ENCODE assay signal across 10 cellular contexts in the genomic region with DNA sequence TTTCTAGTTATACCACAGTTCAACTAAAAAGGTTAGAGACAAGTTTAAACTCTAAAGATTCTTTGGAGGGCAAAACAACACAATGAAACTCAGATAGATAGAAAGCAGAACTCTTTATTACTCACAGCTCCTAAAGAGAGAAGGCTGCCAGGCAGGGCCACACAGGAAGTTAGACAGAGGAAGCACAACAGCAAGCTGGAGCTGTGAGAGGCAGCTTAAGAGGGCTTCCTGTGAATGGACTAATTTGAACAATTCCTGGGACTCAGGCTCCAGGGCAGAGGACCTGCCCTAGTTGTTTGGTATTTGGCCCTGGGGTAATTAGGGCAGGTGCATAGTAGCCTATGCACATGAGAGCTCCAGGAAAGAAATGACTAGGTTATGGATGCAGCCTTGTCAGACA.
A peak's percentile ranks its signal among the peaks of the same experiment; 100 is the strongest.
DNase-seq lines count a peak whose midpoint lies in the region; ATAC-seq and TF ChIP-seq lines count a peak whose summit lies in the region.
"Had no signal": no experiment of that assay in that cellular context is flagged by ENCODE, and none has a peak within 500 bp of the region (broad histone marks: within the 10 kb centered on the region; RNA-seq: fewer than 3 reads in every experiment).

No MANE protein-coding gene starts in this region.

- no peak overlapping the region for H3K27ac ChIP-seq in mesenchymal stem cell (ENCODE audit: low read length, poor library complexity, severe bottlenecking)
- H3K27ac ChIP-seq in tibial artery = no peak overlapping the region
- H3K27ac ChIP-seq: suprapubic skin had no signal

- no peak overlapping the region for H3K4me3 Mint-ChIP-seq in natural killer cell treated with Interleukin-12 subunit alpha and Interleukin-12 subunit beta and Interleukin-15 and Interleukin-18, amount 100 ng/mL, for 72 hours
- H3K4me3 Mint-ChIP-seq: T-helper 2 cell treated with Interferon-gamma antibody and Interleukin-4, amounts not matched to agents 5 μg/mL and 100 μg/mL, for 36 hours had no signal

- no peak overlapping the region for H2BK5ac ChIP-seq in mesenchymal stem cell (ENCODE audit: low read depth, low read length, poor library complexity, severe bottlenecking)

- no peaks in the 10 kb centered on the region for H3K4me1 Mint-ChIP-seq in natural killer cell treated with Interleukin-12 subunit alpha and Interleukin-12 subunit beta and Interleukin-15 and Interleukin-18, amount 100 ng/mL, for 72 hours (ENCODE audit: low read depth in 2 of 2)

- H2BK12ac ChIP-seq in mesenchymal stem cell (ENCODE audit: low read length in 2 of 2) = no peak overlapping the region

- no peak overlapping the region for H3K4me2 ChIP-seq in mesenchymal stem cell (ENCODE audit: low read length, poor library complexity, severe bottlenecking)

- intact Hi-C loops in tibial artery (cut with DNase I; ENCODE audit: low total_unique reads) = no loop called here

- H3K9me3 Mint-ChIP-seq in natural killer cell treated with Interleukin-12 subunit alpha and Interleukin-12 subunit beta and Interleukin-15 and Interleukin-18, amount 100 ng/mL, for 72 hours = no peaks in the 10 kb centered on the region
- H3K9me3 Mint-ChIP-seq: T-helper 2 cell treated with Interferon-gamma antibody and Interleukin-4, amounts not matched to agents 5 μg/mL and 100 μg/mL, for 36 hours had no signal

- no peak overlapping the region for H3K14ac ChIP-seq in mesenchymal stem cell (ENCODE audit: low read length in 2 of 2)

- H3K27ac Mint-ChIP-seq in natural killer cell treated with Interleukin-12 subunit alpha and Interleukin-12 subunit beta and Interleukin-15 and Interleukin-18, amount 100 ng/mL, for 72 hours = no peak overlapping the region
- H3K27ac Mint-ChIP-seq: T-helper 2 cell treated with Interferon-gamma antibody and Interleukin-4, amounts not matched to agents 5 μg/mL and 100 μg/mL, for 36 hours had no signal

- no peak overlapping the region for H3K4ac ChIP-seq in mesenchymal stem cell (ENCODE audit: low read depth in 1 of 2, low read length in 2 of 2)

- no peaks in the 10 kb centered on the region for H3K36me3 ChIP-seq in mesenchymal stem cell (ENCODE audit: control insufficient read depth in 1 of 2, insufficient read depth in 2 of 2, low read depth in 1 of 2, low read length in 2 of 2)
- no peaks in the 10 kb centered on the region for H3K36me3 ChIP-seq in tibial artery
- H3K36me3 ChIP-seq: suprapubic skin had no signal

- no peak overlapping the region for H2BK120ac ChIP-seq in mesenchymal stem cell (ENCODE audit: low read depth, low read length)

- no peak overlapping the region for H3K23ac ChIP-seq in mesenchymal stem cell (ENCODE audit: low read length in 2 of 2)

- peak; percentile 77 for DNase-seq in NOMO-1 treated with dmso at 0.1 percent for 144 hours (lab: John Stamatoyannopoulos, UW; ENCODE audit: unreplicated experiment)
- no peak for DNase-seq in mesenchymal stem cell
- DNase-seq in natural killer cell treated with Interleukin-12 subunit alpha and Interleukin-12 subunit beta and Interleukin-15 and Interleukin-18, amount 100 ng/mL, for 72 hours (ENCODE audit: low spot score) = no peak
- DNase-seq in tibial artery = no peak
- no peak for DNase-seq in effector CD8-positive, alpha-beta T cell (lab: John Stamatoyannopoulos, UW)
- DNase-seq in hepatic stellate cell (ENCODE audit: low spot score) = no peak

- ATAC-seq in GM18520 (IDR thresholded peaks at IDR 0.05; ENCODE audit: unreplicated experiment) (peak; percentile 57), GM21737 (IDR thresholded peaks at IDR 0.05; ENCODE audit: unreplicated experiment) (peak; percentile 63)
- ATAC-seq in natural killer cell treated with Interleukin-12 subunit alpha and Interleukin-12 subunit beta and Interleukin-15 and Interleukin-18, amount 100 ng/mL, for 72 hours = no peak

- H3K18ac ChIP-seq in mesenchymal stem cell (ENCODE audit: low read depth in 1 of 2, low read length in 2 of 2) = no peak overlapping the region

- H3K27me3 ChIP-seq in mesenchymal stem cell (ENCODE audit: control insufficient read depth in 1 of 2, insufficient read depth in 1 of 2, low read length in 2 of 2) (no peaks in the 10 kb centered on the region), tibial artery (no peaks in the 10 kb centered on the region)
- H3K27me3 ChIP-seq: suprapubic skin had no signal

- H2AK5ac ChIP-seq in mesenchymal stem cell (ENCODE audit: low read length, severe bottlenecking) = no peak overlapping the region

- H3K79me1 ChIP-seq in mesenchymal stem cell (replicated peaks; ENCODE audit: low read length, poor library complexity, severe bottlenecking) = no peaks in the 10 kb centered on the region

- H3K27me3 Mint-ChIP-seq in natural killer cell treated with Interleukin-12 subunit alpha and Interleukin-12 subunit beta and Interleukin-15 and Interleukin-18, amount 100 ng/mL, for 72 hours = peaks cover 0 to 7% of the 10 kb centered on the region in 2 donors

- no peaks in the 10 kb centered on the region for H3K4me1 ChIP-seq in mesenchymal stem cell (ENCODE audit: control insufficient read depth, insufficient read depth, low read depth, low read length)
- H3K4me1 ChIP-seq in tibial artery = no peaks in the 10 kb centered on the region
- H3K4me1 ChIP-seq: suprapubic skin had no signal

- no peak for TF ChIP-seq CTCF in tibial artery (IDR thresholded peaks at IDR 0.05)

- H3K9me3 ChIP-seq in mesenchymal stem cell (ENCODE audit: control insufficient read depth, low read length) (no peaks in the 10 kb centered on the region), tibial artery (no peaks in the 10 kb centered on the region)
- H3K9me3 ChIP-seq: suprapubic skin had no signal

- H3K36me3 Mint-ChIP-seq in natural killer cell treated with Interleukin-12 subunit alpha and Interleukin-12 subunit beta and Interleukin-15 and Interleukin-18, amount 100 ng/mL, for 72 hours = no peaks in the 10 kb centered on the region

- no peak overlapping the region for H2AFZ ChIP-seq in mesenchymal stem cell (ENCODE audit: low read depth, low read length)

- H3K9ac ChIP-seq in mesenchymal stem cell (ENCODE audit: low read length) = no peak overlapping the region

- H4K8ac ChIP-seq in mesenchymal stem cell (ENCODE audit: low read length) = peak overlapping the region; percentile 39

- no peak overlapping the region for H4K91ac ChIP-seq in mesenchymal stem cell (ENCODE audit: low read length)

- H3K4me3 ChIP-seq in mesenchymal stem cell (ENCODE audit: insufficient read depth in 1 of 2, low read depth in 1 of 2, low read length in 2 of 2) (no peak overlapping the region), tibial artery (no peak overlapping the region)
- H3K4me3 ChIP-seq: suprapubic skin had no signal

- H2BK15ac ChIP-seq in mesenchymal stem cell (ENCODE audit: low read depth, poor library complexity, severe bottlenecking) = no peak overlapping the region

Comparison
In these comparisons a context has a peak if more than half of its experiments do, and no peak if none do; other contexts are left out.
1. ATAC-seq: peak in GM18520 (single experiment) and GM21737 (single experiment); none in natural killer cell treated with Interleukin-12 subunit alpha and Interleukin-12 subunit beta and Interleukin-15 and Interleukin-18, amount 100 ng/mL, for 72 hours (0 of 2).